26 cellular contexts compared by ENCODE assay signal in genomic region chr20:21862224-21862927, GRCh38.
"Had no signal": no experiment of that assay in that cellular context is flagged by ENCODE, and none has a peak within 500 bp of the region (broad histone marks: within the 10 kb centered on the region; RNA-seq: fewer than 3 reads in every experiment).

No MANE protein-coding gene starts in this region.

- H3K27me3 Mint-ChIP-seq: activated naive CD4-positive, alpha-beta T cell treated with anti-CD3 and anti-CD28 coated beads, Interleukin-2, amount 50 U/mL, for 24 hours; naive thymus-derived CD4-positive, alpha-beta T cell; stimulated activated naive CD8-positive, alpha-beta T cell treated with anti-CD3 and anti-CD28 coated beads, Interleukin-15, Interleukin-2, amounts not matched to agents 100 ng/mL and 50 ng/mL, for 24 hours had no signal

- H3K4me1 ChIP-seq: ascending aorta, esophagus muscularis mucosa, gastrocnemius medialis, left lung, pancreas, tibial artery had no signal

- H3K27me3 ChIP-seq: ascending aorta, brain microvascular endothelial cell, esophagus muscularis mucosa, gastrocnemius medialis, left lung, pancreas, tibial artery had no signal

- H3K4me1 Mint-ChIP-seq: activated naive CD4-positive, alpha-beta T cell treated with anti-CD3 and anti-CD28 coated beads, Interleukin-2, amount 50 U/mL, for 24 hours; immature natural killer cell; naive thymus-derived CD4-positive, alpha-beta T cell had no signal

- ATAC-seq: gastrocnemius medialis; left lung; naive thymus-derived CD4-positive, alpha-beta T cell; pancreas; right cardiac atrium had no signal

- H3K27ac ChIP-seq: ascending aorta, brain microvascular endothelial cell, esophagus muscularis mucosa, gastrocnemius medialis, left lung, pancreas, skin epidermis, tibial artery, VCaP had no signal

- DNase-seq: activated CD4-positive, alpha-beta T cell treated with anti-CD3 and anti-CD28 coated beads, Interleukin-2, amount 50 U/mL, for 1 hour; activated CD4-positive, CD25-positive, alpha-beta regulatory T cell treated with anti-CD3 and anti-CD28 coated beads, Interleukin-2, amount 50 U/mL, for 72 hours; activated gamma-delta T cell treated with Interleukin-2 at 50 U/mL for 16 hours; activated T-cell treated with anti-CD3 and anti-CD28 coated beads, Interleukin-2, amount 50 U/mL, for 1 hour; brain microvascular endothelial cell; central memory CD4-positive, alpha-beta T cell; dermis blood vessel endothelial cell; effector memory CD4-positive, alpha-beta T cell; gastrocnemius medialis; hippocampal formation; immature natural killer cell; left lung; naive thymus-derived CD4-positive, alpha-beta T cell; pancreas; stimulated activated CD4-positive, alpha-beta T cell treated with anti-CD3 and anti-CD28 coated beads, Interleukin-1b, Interleukin-23, amount 100 ng/mL, for 48 hours; tibial artery had no signal

- FAIRE-seq: endothelial cell of umbilical vein, pancreas had no signal

- H3K9me3 ChIP-seq: ascending aorta, esophagus muscularis mucosa, gastrocnemius medialis, pancreas, tibial artery had no signal

- H3K4me3 Mint-ChIP-seq: activated naive CD4-positive, alpha-beta T cell treated with anti-CD3 and anti-CD28 coated beads, Interleukin-2, amount 50 U/mL, for 24 hours; immature natural killer cell; naive thymus-derived CD4-positive, alpha-beta T cell; stimulated activated naive CD8-positive, alpha-beta T cell treated with anti-CD3 and anti-CD28 coated beads, Interleukin-15, Interleukin-2, amounts not matched to agents 100 ng/mL and 50 ng/mL, for 24 hours; T-helper 2 cell treated with Interferon-gamma antibody and Interleukin-4, amounts not matched to agents 5 μg/mL and 100 μg/mL, for 36 hours had no signal

- H3K36me3 Mint-ChIP-seq: immature natural killer cell; naive thymus-derived CD4-positive, alpha-beta T cell had no signal

- H3K9me3 Mint-ChIP-seq: activated naive CD4-positive, alpha-beta T cell treated with anti-CD3 and anti-CD28 coated beads, Interleukin-2, amount 50 U/mL, for 24 hours had no signal

- H3K27ac Mint-ChIP-seq: activated naive CD4-positive, alpha-beta T cell treated with anti-CD3 and anti-CD28 coated beads, Interleukin-2, amount 50 U/mL, for 24 hours; immature natural killer cell; naive thymus-derived CD4-positive, alpha-beta T cell; stimulated activated naive CD8-positive, alpha-beta T cell treated with anti-CD3 and anti-CD28 coated beads, Interleukin-15, Interleukin-2, amounts not matched to agents 100 ng/mL and 50 ng/mL, for 24 hours; T-helper 2 cell treated with Interferon-gamma antibody and Interleukin-4, amounts not matched to agents 5 μg/mL and 100 μg/mL, for 36 hours had no signal

- H3K4me3 ChIP-seq: ascending aorta, esophagus muscularis mucosa, gastrocnemius medialis, left lung, lung, pancreas, skin epidermis, tibial artery had no signal

- H3K36me3 ChIP-seq: ascending aorta, brain microvascular endothelial cell, esophagus muscularis mucosa, gastrocnemius medialis, left lung, pancreas, tibial artery had no signal
